In genomic region chr12:79945455-79945854, GRCh38 we compare ENCODE assay signal across 26 cellular contexts.
"Had no signal": no experiment of that assay in that cellular context is flagged by ENCODE, and none has a peak within 500 bp of the region (broad histone marks: within the 10 kb centered on the region; RNA-seq: fewer than 3 reads in every experiment).

No MANE protein-coding gene starts in this region.

- H3K9me3 ChIP-seq: ascending aorta, breast epithelium, colonic mucosa had no signal

- FAIRE-seq: frontal cortex had no signal

- H3K27ac Mint-ChIP-seq: activated CD4-positive, alpha-beta memory T cell treated with anti-CD3 and anti-CD28 coated beads, Interleukin-2, amount 10 ng/mL, durations not matched to agents 7 days and 5 days; activated CD4-positive, alpha-beta T cell treated with anti-CD3 and anti-CD28 coated beads, Interleukin-2, amount 10 ng/mL, durations not matched to agents 7 days and 5 days; activated naive CD4-positive, alpha-beta T cell treated with anti-CD3 and anti-CD28 coated beads for 36 hours; activated naive CD4-positive, alpha-beta T cell treated with anti-CD3 and anti-CD28 coated beads, Interleukin-2, amount 50 U/mL, for 72 hours; activated naive CD8-positive, alpha-beta T cell treated with anti-CD3 and anti-CD28 coated beads, Interleukin-2, amount 10 ng/mL, durations not matched to agents 7 days and 5 days; activated T-helper 17 cell treated with anti-CD3 and anti-CD28 coated beads, Interleukin-2, amount 50 U/mL, for 72 hours; brain; endodermal cell had no signal

- H3K4me3 Mint-ChIP-seq: activated CD4-positive, alpha-beta memory T cell treated with anti-CD3 and anti-CD28 coated beads, Interleukin-2, amount 10 ng/mL, durations not matched to agents 7 days and 5 days; activated CD4-positive, alpha-beta T cell treated with anti-CD3 and anti-CD28 coated beads, Interleukin-2, amount 10 ng/mL, durations not matched to agents 7 days and 5 days; activated naive CD4-positive, alpha-beta T cell treated with anti-CD3 and anti-CD28 coated beads for 36 hours; activated naive CD8-positive, alpha-beta T cell treated with anti-CD3 and anti-CD28 coated beads, Interleukin-2, amount 10 ng/mL, durations not matched to agents 7 days and 5 days; activated T-cell treated with anti-CD3 and anti-CD28 coated beads, Interleukin-2, amount 50 U/mL, for 4 hours; activated T-helper 17 cell treated with anti-CD3 and anti-CD28 coated beads, Interleukin-2, amount 50 U/mL, for 72 hours; brain; endodermal cell had no signal

- ATAC-seq: activated naive CD4-positive, alpha-beta T cell treated with anti-CD3 and anti-CD28 coated beads, Interleukin-2, amount 50 U/mL, for 72 hours; activated T-cell treated with anti-CD3 and anti-CD28 coated beads, Interleukin-2, amount 50 U/mL, for 4 hours; activated T-helper 17 cell treated with anti-CD3 and anti-CD28 coated beads, Interleukin-2, amount 50 U/mL, for 72 hours; esophagus mucosa had no signal

- H3K36me3 Mint-ChIP-seq: activated naive CD4-positive, alpha-beta T cell treated with anti-CD3 and anti-CD28 coated beads, Interleukin-2, amount 50 U/mL, for 72 hours; activated naive CD8-positive, alpha-beta T cell treated with anti-CD3 and anti-CD28 coated beads, Interleukin-2, amount 10 ng/mL, durations not matched to agents 7 days and 5 days; brain had no signal

- H3K27ac ChIP-seq: ascending aorta, breast epithelium, cardiac muscle cell, colonic mucosa had no signal

- H3K27me3 ChIP-seq: ascending aorta, breast epithelium, cardiac muscle cell, colonic mucosa had no signal

- H3K4me3 ChIP-seq: ascending aorta, breast epithelium, cardiac muscle cell, colonic mucosa had no signal

- H3K36me3 ChIP-seq: ascending aorta, breast epithelium, cardiac muscle cell, colonic mucosa had no signal

- DNase-seq: activated CD4-positive, alpha-beta memory T cell treated with anti-CD3 and anti-CD28 coated beads, Interleukin-2, amount 10 ng/mL, durations not matched to agents 7 days and 5 days; activated CD4-positive, alpha-beta T cell treated with anti-CD3 and anti-CD28 coated beads for 4 hours; activated CD4-positive, alpha-beta T cell treated with anti-CD3 and anti-CD28 coated beads, Interleukin-2, amount 10 ng/mL, durations not matched to agents 7 days and 5 days; activated CD4-positive, alpha-beta T cell treated with anti-CD3 and anti-CD28 coated beads, Interleukin-2, amount 50 U/mL, for 4 hours; activated CD4-positive, CD25-positive, alpha-beta regulatory T cell; activated CD4-positive, CD25-positive, alpha-beta regulatory T cell treated with anti-CD3 and anti-CD28 coated beads, Interleukin-2, amount 50 U/mL, for 72 hours; activated effector memory CD4-positive, alpha-beta T cell treated with Interleukin-2 at 50 U/mL for 16 hours; activated naive CD4-positive, alpha-beta T cell treated with anti-CD3 and anti-CD28 coated beads for 36 hours; activated naive CD8-positive, alpha-beta T cell treated with anti-CD3 and anti-CD28 coated beads, Interleukin-2, amount 10 ng/mL, durations not matched to agents 7 days and 5 days; activated T-cell treated with anti-CD3 and anti-CD28 coated beads, Interleukin-2, amount 50 U/mL, for 4 hours; central memory CD4-positive, alpha-beta T cell; cerebellar nuclear complex; colonic mucosa; effector CD8-positive, alpha-beta T cell; endodermal cell; foreskin fibroblast; head of caudate nucleus; T-helper 2 cell had no signal

- H3K4me1 ChIP-seq: ascending aorta, breast epithelium, colonic mucosa had no signal

- H3K27me3 Mint-ChIP-seq: activated T-helper 17 cell treated with anti-CD3 and anti-CD28 coated beads, Interleukin-2, amount 50 U/mL, for 72 hours; brain had no signal

- H3K9me3 Mint-ChIP-seq: activated CD4-positive, alpha-beta memory T cell treated with anti-CD3 and anti-CD28 coated beads, Interleukin-2, amount 10 ng/mL, durations not matched to agents 7 days and 5 days; activated CD4-positive, alpha-beta T cell treated with anti-CD3 and anti-CD28 coated beads, Interleukin-2, amount 10 ng/mL, durations not matched to agents 7 days and 5 days; activated naive CD4-positive, alpha-beta T cell treated with anti-CD3 and anti-CD28 coated beads for 36 hours; activated naive CD4-positive, alpha-beta T cell treated with anti-CD3 and anti-CD28 coated beads, Interleukin-2, amount 50 U/mL, for 72 hours; activated naive CD8-positive, alpha-beta T cell treated with anti-CD3 and anti-CD28 coated beads, Interleukin-2, amount 10 ng/mL, durations not matched to agents 7 days and 5 days; activated T-cell treated with anti-CD3 and anti-CD28 coated beads, Interleukin-2, amount 50 U/mL, for 4 hours; activated T-helper 17 cell treated with anti-CD3 and anti-CD28 coated beads, Interleukin-2, amount 50 U/mL, for 72 hours; endodermal cell had no signal

- H3K4me1 Mint-ChIP-seq: activated CD4-positive, alpha-beta memory T cell treated with anti-CD3 and anti-CD28 coated beads, Interleukin-2, amount 10 ng/mL, durations not matched to agents 7 days and 5 days; activated CD4-positive, alpha-beta T cell treated with anti-CD3 and anti-CD28 coated beads, Interleukin-2, amount 10 ng/mL, durations not matched to agents 7 days and 5 days; activated T-helper 17 cell treated with anti-CD3 and anti-CD28 coated beads, Interleukin-2, amount 50 U/mL, for 72 hours; brain had no signal
